In the genomic region with DNA sequence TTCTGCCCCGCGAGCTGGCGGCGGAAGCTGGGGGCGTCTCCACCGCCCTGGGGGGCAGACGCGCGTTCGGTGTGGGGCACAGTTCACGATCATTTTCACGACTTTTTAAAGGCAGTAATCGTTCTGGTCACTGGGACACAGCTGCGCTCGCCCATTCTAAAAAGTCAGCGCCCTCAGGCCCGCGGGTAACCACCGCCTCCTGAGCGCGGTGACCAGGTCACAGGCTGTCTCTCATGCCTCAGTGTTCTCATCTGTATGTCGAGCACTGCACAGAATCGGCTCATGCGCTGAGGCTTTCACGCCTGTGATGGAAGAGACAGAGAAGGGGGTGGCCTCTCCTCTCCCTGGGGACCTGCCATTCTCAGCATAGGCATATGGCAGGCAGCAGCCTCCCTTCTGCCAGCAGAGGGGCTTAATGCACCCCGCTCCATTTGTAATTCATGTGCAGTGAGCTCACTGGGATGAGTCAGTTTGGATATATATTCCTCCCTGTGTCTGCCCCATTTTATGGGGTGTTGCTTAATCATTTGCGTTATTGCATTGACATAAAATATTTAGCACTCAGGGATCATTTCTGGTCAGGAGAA, we compare ENCODE assay signal across 1 cellular context.
TF ChIP-seq lines count a peak whose summit lies in the region.

No MANE protein-coding gene starts in this region.

TF ChIP-seq in IMR-90, 13 proteins besides CTCF, POLR2A, EP300 and RAD21:
- TF ChIP-seq CEBPB (IDR thresholded peaks at IDR 0.05; ENCODE audit: low read depth, low read length) (peak; percentile 93), FOS (IDR thresholded peaks at IDR 0.05; ENCODE audit: low read depth, low read length) (peak; percentile 27; the same call in 1 of the 2 replicates), MAZ (IDR thresholded peaks at IDR 0.05; ENCODE audit: borderline replicate concordance, low read depth, low read length) (peak; percentile 29; the same call in 1 of the 2 replicates)
TF ChIP-seq in IMR-90: peak in this region for 3; not testable (repeated sequence) for 10.
